Comparison of ENCODE assay signal across 1 cellular context in the genomic region with DNA sequence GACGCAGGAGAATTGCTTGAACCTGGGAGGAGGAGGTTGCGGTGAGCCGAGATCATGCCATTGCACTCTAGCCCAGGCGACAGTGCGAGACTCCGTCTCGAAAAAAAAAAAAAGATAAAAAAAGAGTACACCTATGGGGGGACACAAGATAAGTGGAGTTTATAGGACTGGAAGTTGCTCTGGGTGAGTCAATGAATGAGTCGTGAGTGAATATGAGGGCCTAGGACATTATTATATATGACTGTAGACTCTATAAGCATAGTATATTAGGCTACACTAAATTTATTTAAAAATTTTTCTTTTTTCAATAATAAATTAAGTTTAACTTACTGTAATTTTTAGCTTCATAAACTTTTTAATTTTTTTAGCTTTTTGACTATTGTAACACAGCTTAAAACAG.
TF ChIP-seq lines count a peak whose summit lies in the region.

No MANE protein-coding gene starts in this region.

TF ChIP-seq in IMR-90, 13 proteins besides CTCF, POLR2A, EP300 and RAD21 (continued from another document):
- TF ChIP-seq ELK1 (IDR thresholded peaks at IDR 0.05; ENCODE audit: borderline replicate concordance, low read depth, low read length) (no peak), RCOR1 (IDR thresholded peaks at IDR 0.05; ENCODE audit: insufficient replicate concordance, low read length) (no peak), MAFK (IDR thresholded peaks at IDR 0.05; ENCODE audit: low read depth, low read length) (no peak), CEBPB (IDR thresholded peaks at IDR 0.05; ENCODE audit: low read depth, low read length) (no peak), USF2 (IDR thresholded peaks at IDR 0.05; ENCODE audit: low read depth, low read length) (no peak), RFX5 (IDR thresholded peaks at IDR 0.05; ENCODE audit: low read depth, low read length) (no peak), MAZ (IDR thresholded peaks at IDR 0.05; ENCODE audit: borderline replicate concordance, low read depth, low read length) (no peak), BHLHE40 (IDR thresholded peaks at IDR 0.05; ENCODE audit: low read depth, low read length) (no peak), FOS (IDR thresholded peaks at IDR 0.05; ENCODE audit: low read depth, low read length) (no peak), CHD1 (IDR thresholded peaks at IDR 0.05; ENCODE audit: low read depth, low read length) (no peak), MXI1 (IDR thresholded peaks at IDR 0.05; ENCODE audit: borderline replicate concordance, low read depth, low read length) (no peak), NFE2L2 (IDR thresholded peaks at IDR 0.05; ENCODE audit: low read depth, low read length) (no peak)
